In the genomic region with DNA sequence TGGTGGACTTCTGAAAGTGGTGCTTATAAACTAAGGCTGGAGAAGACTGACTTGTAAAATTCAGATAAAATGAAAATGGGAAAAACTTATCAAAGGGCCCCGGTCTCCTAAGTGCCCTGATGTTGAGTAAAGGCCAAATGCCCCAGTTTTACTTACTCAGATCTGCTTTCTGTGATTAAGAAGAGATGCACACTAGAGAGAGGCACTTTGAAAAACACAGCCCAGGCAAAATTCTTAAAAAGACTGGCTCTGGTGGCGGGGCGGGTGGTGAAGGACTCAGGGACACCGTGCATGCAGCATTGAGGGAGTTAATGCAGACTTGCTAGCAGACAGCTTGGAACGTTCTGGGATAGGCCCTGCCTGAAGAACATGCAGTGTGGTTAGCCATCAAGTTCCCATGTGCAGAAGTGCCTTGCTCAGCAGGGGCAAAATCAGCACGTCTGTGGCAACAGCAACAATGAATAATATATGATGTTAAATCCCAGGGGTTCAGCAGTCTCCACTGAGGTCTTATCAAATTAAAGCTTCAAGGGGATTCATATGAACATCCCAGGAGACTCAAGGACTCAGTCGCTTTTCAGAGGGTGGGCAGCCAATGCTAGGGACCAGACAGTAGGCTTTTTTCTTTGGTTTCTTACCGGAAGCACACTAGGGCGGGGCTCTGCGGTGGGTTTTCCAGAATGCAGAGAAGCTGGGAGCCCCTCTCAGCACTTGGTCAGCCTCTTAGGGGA, we compare ENCODE assay signal across 12 cellular contexts.
A peak's percentile ranks its signal among the peaks of the same experiment; 100 is the strongest.
DNase-seq lines count a peak whose midpoint lies in the region; ATAC-seq and TF ChIP-seq lines count a peak whose summit lies in the region.
"Had no signal": no experiment of that assay in that cellular context is flagged by ENCODE, and none has a peak within 500 bp of the region (broad histone marks: within the 10 kb centered on the region; RNA-seq: fewer than 3 reads in every experiment).

No MANE protein-coding gene starts in this region.

- DNase-seq in activated CD4-positive, alpha-beta T cell treated with anti-CD3 and anti-CD28 coated beads for 36 hours = peak; percentile 36
- no peak for DNase-seq in activated CD4-positive, alpha-beta T cell treated with anti-CD3 and anti-CD28 coated beads, Interleukin-2, amount 50 U/mL, for 1 hour
- DNase-seq in Peyer's patch (peak in 2 of 3 donors; percentile 56), fibroblast of the aortic adventitia (ENCODE audit: low read depth) (peak; percentile 14), NCI-H1105 (lab: John Stamatoyannopoulos, UW) (no peak), esophagus squamous epithelium (lab: John Stamatoyannopoulos, UW) (no peak), GM19240 (ENCODE audit: insufficient read length, low spot score) (no peak)
- no peak for DNase-seq in stimulated activated naive CD8-positive, alpha-beta T cell treated with anti-CD3 and anti-CD28 coated beads, Interleukin-15, Interleukin-2, amounts not matched to agents 100 U/mL and 50 U/mL, for 24 hours
- DNase-seq: amniotic stem cell, GF-D8, islet precursor cell had no signal

- H3K27ac ChIP-seq in Peyer's patch (peak overlapping the region in 2 of 4 donors; percentile 61 to 74), esophagus squamous epithelium (no peak overlapping the region)
- H3K27ac ChIP-seq: esophagus muscularis mucosa had no signal

- ATAC-seq in activated CD4-positive, alpha-beta T cell treated with anti-CD3 and anti-CD28 coated beads for 36 hours = peak; percentile 20
- ATAC-seq in stimulated activated naive CD8-positive, alpha-beta T cell treated with anti-CD3 and anti-CD28 coated beads, Interleukin-15, Interleukin-2, amounts not matched to agents 100 U/mL and 50 U/mL, for 24 hours = peak; percentile 24

- H3K36me3 ChIP-seq in Peyer's patch (no peaks in the 10 kb centered on the region), esophagus squamous epithelium (no peaks in the 10 kb centered on the region)
- H3K36me3 ChIP-seq: esophagus muscularis mucosa had no signal

- WGBS in esophagus squamous epithelium, 2 donors = 77 to 96% methylated on average over 5 to 8 of the region's 10 CpGs

- no peaks in the 10 kb centered on the region for H3K9me3 Mint-ChIP-seq in activated CD4-positive, alpha-beta T cell treated with anti-CD3 and anti-CD28 coated beads for 36 hours (ENCODE audit: low read depth)

- H3K4me1 ChIP-seq in Peyer's patch (no peaks in the 10 kb centered on the region), esophagus squamous epithelium (peaks cover 0 to 41% (median 0%) of the 10 kb centered on the region in 3 donors)

- TF ChIP-seq POLR2A in Peyer's patch (IDR thresholded peaks at IDR 0.05) = no peak
- TF ChIP-seq POLR2A in esophagus squamous epithelium (IDR thresholded peaks at IDR 0.05) = no peak

- peak overlapping the region; percentile 84 for H3K4me3 Mint-ChIP-seq in activated CD4-positive, alpha-beta T cell treated with anti-CD3 and anti-CD28 coated beads for 36 hours

- CTCF ChIA-PET in activated CD4-positive, alpha-beta T cell treated with anti-CD3 and anti-CD28 coated beads for 36 hours (lab: Charles Lee) = no interaction called here

- TF ChIP-seq CTCF in Peyer's patch (IDR thresholded peaks at IDR 0.05) (no peak), fibroblast of the aortic adventitia (IDR thresholded peaks at IDR 0.05; ENCODE audit: insufficient read depth, low read length) (no peak), esophagus squamous epithelium (IDR thresholded peaks at IDR 0.05) (no peak)

- H3K27me3 Mint-ChIP-seq in activated CD4-positive, alpha-beta T cell treated with anti-CD3 and anti-CD28 coated beads for 36 hours = no peaks in the 10 kb centered on the region

- H3K4me3 ChIP-seq in Peyer's patch (peak overlapping the region in 2 of 4 donors; percentile 1 to 23), fibroblast of the aortic adventitia (ENCODE audit: low read depth, low read length) (no peak overlapping the region), esophagus squamous epithelium (no peak overlapping the region)
- H3K4me3 ChIP-seq: esophagus muscularis mucosa had no signal

- H3K36me3 Mint-ChIP-seq in activated CD4-positive, alpha-beta T cell treated with anti-CD3 and anti-CD28 coated beads for 36 hours (ENCODE audit: low read depth) = peaks cover 62% of the 10 kb centered on the region

- POLR2A ChIA-PET in activated CD4-positive, alpha-beta T cell treated with anti-CD3 and anti-CD28 coated beads for 36 hours (lab: Charles Lee) = no interaction called here

- no peaks in the 10 kb centered on the region for H3K27me3 ChIP-seq in Peyer's patch
- H3K27me3 ChIP-seq in esophagus squamous epithelium = peaks cover 0 to 58% (median 0%) of the 10 kb centered on the region in 4 donors

- H3K9me3 ChIP-seq in Peyer's patch = no peaks in the 10 kb centered on the region
- H3K9me3 ChIP-seq in esophagus squamous epithelium = no peaks in the 10 kb centered on the region
- H3K9me3 ChIP-seq: esophagus muscularis mucosa had no signal

- H3K27ac Mint-ChIP-seq in activated CD4-positive, alpha-beta T cell treated with anti-CD3 and anti-CD28 coated beads for 36 hours = peak overlapping the region; percentile 99

- intact Hi-C loops in activated CD4-positive, alpha-beta T cell treated with anti-CD3 and anti-CD28 coated beads for 36 hours (cut with DNase I, micrococcal nuclease) = loop anchor here in 1 of 2 experiments (5.0 kb wide), 1 partner anchor 432 kb away; no protein-coding TSS in a partner anchor
- intact Hi-C loops in esophagus squamous epithelium (cut with DNase I) = no loop called here

- H3K4me1 Mint-ChIP-seq in activated CD4-positive, alpha-beta T cell treated with anti-CD3 and anti-CD28 coated beads for 36 hours = no peaks in the 10 kb centered on the region

Comparison
In these comparisons a context has a peak if more than half of its experiments do, and no peak if none do; other contexts are left out.
1. DNase-seq: peak in activated CD4-positive, alpha-beta T cell treated with anti-CD3 and anti-CD28 coated beads for 36 hours (single experiment), Peyer's patch (2 of 3) and fibroblast of the aortic adventitia (single experiment); none in activated CD4-positive, alpha-beta T cell treated with anti-CD3 and anti-CD28 coated beads, Interleukin-2, amount 50 U/mL, for 1 hour (single experiment), stimulated activated naive CD8-positive, alpha-beta T cell treated with anti-CD3 and anti-CD28 coated beads, Interleukin-15, Interleukin-2, amounts not matched to agents 100 U/mL and 50 U/mL, for 24 hours (single experiment), NCI-H1105 (single experiment), esophagus squamous epithelium (single experiment) and GM19240 (single experiment).